ENCODE assay signal across 28 cellular contexts in the genomic region with DNA sequence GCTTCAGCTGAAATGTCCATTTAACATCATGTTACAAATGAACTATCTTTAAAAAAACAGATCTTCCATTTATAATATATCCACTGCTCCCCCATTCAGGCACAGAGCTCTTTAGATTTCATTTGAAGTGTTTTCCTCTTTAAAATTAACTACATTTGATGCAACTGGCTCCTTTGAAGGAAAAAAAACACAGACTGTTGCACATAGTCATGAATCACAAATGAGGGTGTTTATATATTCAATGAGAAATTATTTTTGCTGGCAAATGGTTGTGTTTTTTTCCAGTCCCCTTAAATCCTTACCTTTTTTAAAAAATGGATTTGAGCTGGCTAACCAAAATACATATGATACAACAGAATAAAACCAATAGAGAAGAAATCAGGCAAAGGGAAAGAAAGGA.
"Had no signal": no experiment of that assay in that cellular context is flagged by ENCODE, and none has a peak within 500 bp of the region (broad histone marks: within the 10 kb centered on the region; RNA-seq: fewer than 3 reads in every experiment).

No MANE protein-coding gene starts in this region.

- H3K79me2 ChIP-seq: parathyroid adenoma had no signal

- H3K4me3 Mint-ChIP-seq: natural killer cell; nephron; stimulated activated effector memory CD8-positive, alpha-beta T cell treated with anti-CD3 and anti-CD28 coated beads, Interleukin-12 subunit alpha, Interleukin-12 subunit beta, amount 100 ng/mL, for 72 hours; stimulated activated naive B cell treated with anti-CD40 and anti-IgM and Interleukin-4, amounts not matched to agents 10 μg/mL and 1 μg/mL and 100 μg/mL, for 72 hours; stimulated activated naive CD8-positive, alpha-beta T cell treated with anti-CD3 and anti-CD28 coated beads, Interleukin-15, Interleukin-2, amounts not matched to agents 100 ng/mL and 50 ng/mL, for 24 hours had no signal

- H3K27ac Mint-ChIP-seq: natural killer cell; progenitor cell of endocrine pancreas; stimulated activated effector memory CD8-positive, alpha-beta T cell treated with anti-CD3 and anti-CD28 coated beads, Interleukin-12 subunit alpha, Interleukin-12 subunit beta, amount 100 ng/mL, for 72 hours; stimulated activated naive B cell treated with anti-CD40 and anti-IgM and Interleukin-4, amounts not matched to agents 10 μg/mL and 1 μg/mL and 100 μg/mL, for 72 hours; stimulated activated naive CD8-positive, alpha-beta T cell treated with anti-CD3 and anti-CD28 coated beads, Interleukin-15, Interleukin-2, amounts not matched to agents 100 ng/mL and 50 ng/mL, for 24 hours had no signal

- H3K27me3 Mint-ChIP-seq: progenitor cell of endocrine pancreas; stimulated activated naive B cell treated with anti-CD40 and anti-IgM and Interleukin-4, amounts not matched to agents 10 μg/mL and 1 μg/mL and 100 μg/mL, for 72 hours; stimulated activated naive CD8-positive, alpha-beta T cell treated with anti-CD3 and anti-CD28 coated beads, Interleukin-15, Interleukin-2, amounts not matched to agents 100 ng/mL and 50 ng/mL, for 24 hours had no signal

- DNase-seq: natural killer cell; nucleus accumbens; ovary; posterior cingulate gyrus; psoas muscle; right cardiac atrium; right lobe of liver; sigmoid colon; small intestine; stimulated activated CD4-positive, alpha-beta T cell treated with anti-CD3 and anti-CD28 coated beads, Interleukin-15, amount 100 ng/mL, for 24 hours; stimulated activated CD4-positive, alpha-beta T cell treated with anti-CD3 and anti-CD28 coated beads, Interleukin-2, amount 100 ng/mL, for 24 hours; stimulated activated CD4-positive, alpha-beta T cell treated with anti-CD3 and anti-CD28 coated beads, Interleukin-2, amount 100 ng/mL, for 48 hours; stimulated activated CD4-positive, alpha-beta T cell treated with anti-CD3 and anti-CD28 coated beads, Interleukin-4, amount 100 ng/mL, for 24 hours; stimulated activated naive B cell treated with anti-CD40 and anti-IgM and Interleukin-4, amounts not matched to agents 10 μg/mL and 1 μg/mL and 100 μg/mL, for 72 hours; stimulated activated naive CD4-positive, alpha-beta T cell treated with Interleukin-2 at 50 U/mL for 16 hours; stomach; thyroid gland; trophoblast cell; upper lobe of left lung had no signal

- H3K4me1 ChIP-seq: parathyroid adenoma, psoas muscle, right lobe of liver, thyroid gland, vagina had no signal

- H3K9me3 ChIP-seq: neutrophil, ovary, psoas muscle, right lobe of liver, sigmoid colon, thoracic aorta, thyroid gland, tibial nerve, vagina had no signal

- H3K36me3 ChIP-seq: neutrophil, ovary, right lobe of liver, sigmoid colon, stomach, thoracic aorta, thyroid gland, tibial nerve, upper lobe of left lung, vagina had no signal

- H3K27ac ChIP-seq: neutrophil, ovary, parathyroid adenoma, psoas muscle, right lobe of liver, sigmoid colon, stomach, thoracic aorta, thyroid gland, tibial nerve, upper lobe of left lung, vagina had no signal

- H3K36me3 Mint-ChIP-seq: stimulated activated effector memory CD8-positive, alpha-beta T cell treated with anti-CD3 and anti-CD28 coated beads, Interleukin-12 subunit alpha, Interleukin-12 subunit beta, amount 100 ng/mL, for 72 hours; stimulated activated naive B cell treated with anti-CD40 and anti-IgM and Interleukin-4, amounts not matched to agents 10 μg/mL and 1 μg/mL and 100 μg/mL, for 72 hours had no signal

- ATAC-seq: natural killer cell; psoas muscle; right cardiac atrium; right lobe of liver; stimulated activated effector memory CD8-positive, alpha-beta T cell treated with anti-CD3 and anti-CD28 coated beads, Interleukin-12 subunit alpha, Interleukin-12 subunit beta, amount 100 ng/mL, for 72 hours; stimulated activated naive B cell treated with anti-CD40 and anti-IgM and Interleukin-4, amounts not matched to agents 10 μg/mL and 1 μg/mL and 100 μg/mL, for 72 hours had no signal

- H2AFZ ChIP-seq: parathyroid adenoma had no signal

- H3K4me1 Mint-ChIP-seq: natural killer cell; stimulated activated effector memory CD8-positive, alpha-beta T cell treated with anti-CD3 and anti-CD28 coated beads, Interleukin-12 subunit alpha, Interleukin-12 subunit beta, amount 100 ng/mL, for 72 hours; stimulated activated naive B cell treated with anti-CD40 and anti-IgM and Interleukin-4, amounts not matched to agents 10 μg/mL and 1 μg/mL and 100 μg/mL, for 72 hours had no signal

- H3K27me3 ChIP-seq: neutrophil, ovary, right lobe of liver, sigmoid colon, stomach, thyroid gland, tibial nerve, upper lobe of left lung, vagina had no signal

- H3K4me3 ChIP-seq: ovary, psoas muscle, right lobe of liver, sigmoid colon, stomach, thyroid gland, tibial nerve, upper lobe of left lung, vagina had no signal
